ENCODE assay signal across 1 cellular context in genomic region chr2:65064728-65065552, GRCh38.
A peak's percentile ranks its signal among the peaks of the same experiment; 100 is the strongest.
TF ChIP-seq lines count a peak whose summit lies in the region.

No MANE protein-coding gene starts in this region.

TF ChIP-seq in IMR-90, 13 proteins besides CTCF, POLR2A, EP300 and RAD21:
- peak; percentile 65 for TF ChIP-seq CEBPB (IDR thresholded peaks at IDR 0.05; ENCODE audit: low read depth, low read length)
- no peak for TF ChIP-seq ELK1 (IDR thresholded peaks at IDR 0.05; ENCODE audit: borderline replicate concordance, low read depth, low read length)
- TF ChIP-seq USF2 (IDR thresholded peaks at IDR 0.05; ENCODE audit: low read depth, low read length): no peak
- peak; percentile 89 for TF ChIP-seq FOS (IDR thresholded peaks at IDR 0.05; ENCODE audit: low read depth, low read length)
- TF ChIP-seq NFE2L2 (IDR thresholded peaks at IDR 0.05; ENCODE audit: low read depth, low read length): peak; percentile 41; the same call in 1 of the 2 replicates
- no peak for TF ChIP-seq RCOR1 (IDR thresholded peaks at IDR 0.05; ENCODE audit: insufficient replicate concordance, low read length)
- TF ChIP-seq SMC3 (IDR thresholded peaks at IDR 0.05; ENCODE audit: low read depth, low read length): peak; percentile 50
- no peak for TF ChIP-seq MAZ (IDR thresholded peaks at IDR 0.05; ENCODE audit: borderline replicate concordance, low read depth, low read length)
- TF ChIP-seq CHD1 (IDR thresholded peaks at IDR 0.05; ENCODE audit: low read depth, low read length): no peak
- no peak for TF ChIP-seq RFX5 (IDR thresholded peaks at IDR 0.05; ENCODE audit: low read depth, low read length)
- TF ChIP-seq BHLHE40 (IDR thresholded peaks at IDR 0.05; ENCODE audit: low read depth, low read length): no peak; the same call in 1 of the 2 replicates
- TF ChIP-seq MAFK (IDR thresholded peaks at IDR 0.05; ENCODE audit: low read depth, low read length): peak; percentile 73
- peak; percentile 68; the same call in 1 of the 2 replicates for TF ChIP-seq MXI1 (IDR thresholded peaks at IDR 0.05; ENCODE audit: borderline replicate concordance, low read depth, low read length)
